Comparison of ENCODE assay signal across 1 cellular context in the genomic region with DNA sequence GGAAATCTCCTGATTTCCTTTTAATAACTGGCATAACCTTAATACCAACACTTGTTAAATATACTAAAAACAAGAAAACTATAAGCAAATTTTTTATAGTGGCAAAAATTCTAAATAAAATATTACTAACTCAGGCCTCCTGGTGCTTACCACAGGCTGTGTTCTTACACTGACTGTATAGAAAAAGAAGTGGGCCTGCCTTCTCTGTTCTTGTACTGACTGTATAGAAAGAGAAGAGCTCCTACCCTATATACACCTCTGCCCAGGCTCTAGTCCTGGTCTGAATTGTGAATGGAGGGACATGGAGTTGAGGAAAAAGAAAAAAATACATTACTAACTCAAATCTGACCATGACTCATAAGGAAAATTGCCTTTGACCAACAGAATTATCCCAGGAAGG.
TF ChIP-seq lines count a peak whose summit lies in the region.

No MANE protein-coding gene starts in this region.

TF ChIP-seq in endothelial cell of umbilical vein, 7 proteins besides CTCF, POLR2A, EP300 and RAD21:
- no peak for TF ChIP-seq FOS (IDR thresholded peaks at IDR 0.05; ENCODE audit: borderline replicate concordance, insufficient read depth, low read length)
- TF ChIP-seq EZH2 (IDR thresholded peaks at IDR 0.05; ENCODE audit: borderline replicate concordance, low read depth, low read length, severe bottlenecking) = no peak
- no peak for TF ChIP-seq JUN (IDR thresholded peaks at IDR 0.05; ENCODE audit: borderline replicate concordance, insufficient read depth, insufficient read length, low read depth)
- TF ChIP-seq, protein P1, sequence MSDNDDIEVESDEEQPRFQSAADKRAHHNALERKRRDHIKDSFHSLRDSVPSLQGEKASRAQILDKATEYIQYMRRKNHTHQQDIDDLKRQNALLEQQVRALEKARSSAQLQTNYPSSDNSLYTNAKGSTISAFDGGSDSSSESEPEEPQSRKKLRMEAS (IDR thresholded peaks at IDR 0.05; ENCODE audit: insufficient read depth, insufficient read length) = no peak
- no peak for TF ChIP-seq POLR2AphosphoS5 (IDR thresholded peaks at IDR 0.05; ENCODE audit: insufficient read depth, low read depth, low read length)
- no peak for TF ChIP-seq MYC (IDR thresholded peaks at IDR 0.05; ENCODE audit: low read depth, low read length)
- TF ChIP-seq GATA2 (IDR thresholded peaks at IDR 0.05; ENCODE audit: insufficient read depth, insufficient read length, low read depth, low read length) = no peak
